Comparison of ENCODE assay signal across 11 cellular contexts in genomic region chr14:56199976-56200577, GRCh38.
DNase-seq lines count a peak whose midpoint lies in the region; ATAC-seq, FAIRE-seq and TF ChIP-seq lines count a peak whose summit lies in the region.
"Had no signal": no experiment of that assay in that cellular context is flagged by ENCODE, and none has a peak within 500 bp of the region (broad histone marks: within the 10 kb centered on the region; RNA-seq: fewer than 3 reads in every experiment).

No MANE protein-coding gene starts in this region.

- no peak for FAIRE-seq in RCC 7860 (lab: Jason Lieb, UNC)

- intact Hi-C loops in activated CD4-positive, alpha-beta T cell treated with anti-CD3 and anti-CD28 coated beads for 36 hours (cut with DNase I, micrococcal nuclease): no loop called here

- H3K27me3 Mint-ChIP-seq in activated CD4-positive, alpha-beta T cell treated with anti-CD3 and anti-CD28 coated beads for 36 hours: no peaks in the 10 kb centered on the region
- H3K27me3 Mint-ChIP-seq in endodermal cell (ENCODE audit: insufficient read depth): no peaks in the 10 kb centered on the region

- H3K27me3 ChIP-seq in AG04450 (ENCODE audit: control insufficient read depth, insufficient read depth, low read length) (no peaks in the 10 kb centered on the region), endodermal cell (ENCODE audit: control insufficient read depth, insufficient read depth, low read length, poor library complexity, severe bottlenecking) (no peaks in the 10 kb centered on the region)

- H3K4me1 ChIP-seq in endodermal cell (ENCODE audit: control insufficient read depth, insufficient read depth, low read length): no peaks in the 10 kb centered on the region

- H3K4me3 Mint-ChIP-seq in activated CD4-positive, alpha-beta T cell treated with anti-CD3 and anti-CD28 coated beads for 36 hours: no peak overlapping the region
- no peak overlapping the region for H3K4me3 Mint-ChIP-seq in endodermal cell
- H3K4me3 Mint-ChIP-seq: HFFc6 had no signal

- H3K27ac ChIP-seq in AG04450 (ENCODE audit: low read depth, low read length) (peak overlapping the region; percentile 85), endodermal cell (ENCODE audit: low read depth, low read length) (no peak overlapping the region)
- H3K27ac ChIP-seq: C4-2B had no signal

- H3K9ac ChIP-seq in endodermal cell (ENCODE audit: extremely low read depth, low read length, poor library complexity, severe bottlenecking): no peak overlapping the region

- no peaks in the 10 kb centered on the region for H3K36me3 Mint-ChIP-seq in activated CD4-positive, alpha-beta T cell treated with anti-CD3 and anti-CD28 coated beads for 36 hours (ENCODE audit: low read depth)
- no peaks in the 10 kb centered on the region for H3K36me3 Mint-ChIP-seq in endodermal cell (ENCODE audit: low read depth)

- TF ChIP-seq CTCF in AG04450 (IDR thresholded peaks at IDR 0.05; ENCODE audit: low read depth, low read length) (no peak), fibroblast of villous mesenchyme (IDR thresholded peaks at IDR 0.05; ENCODE audit: insufficient read depth, low read depth, low read length) (no peak), endodermal cell (conservative IDR thresholded peaks at IDR 0.05) (no peak)

- peak; percentile 57 for ATAC-seq in GM19467 (IDR thresholded peaks at IDR 0.05; ENCODE audit: unreplicated experiment)
- ATAC-seq in HG03139 (IDR thresholded peaks at IDR 0.05; ENCODE audit: unreplicated experiment): peak; percentile 53
- ATAC-seq in activated CD4-positive, alpha-beta T cell treated with anti-CD3 and anti-CD28 coated beads for 36 hours: no peak

- POLR2A ChIA-PET in AG04450 (lab: Yijun Ruan, JAX): no interaction called here
- POLR2A ChIA-PET in activated CD4-positive, alpha-beta T cell treated with anti-CD3 and anti-CD28 coated beads for 36 hours (lab: Charles Lee): no interaction called here

- H3K4me3 ChIP-seq in AG04450 (ENCODE audit: low read depth, low read length) (no peak overlapping the region), fibroblast of villous mesenchyme (ENCODE audit: low read depth, low read length) (no peak overlapping the region), endodermal cell (ENCODE audit: low read length) (no peak overlapping the region)

- no peaks in the 10 kb centered on the region for H3K36me3 ChIP-seq in endodermal cell (ENCODE audit: control insufficient read depth, insufficient read depth, low read length)

- no peak for DNase-seq in AG04450 (ENCODE audit: low read depth, low spot score)
- DNase-seq in fibroblast of villous mesenchyme (ENCODE audit: low read depth): peak; percentile 47
- no peak for DNase-seq in activated CD8-positive, alpha-beta memory T cell treated with anti-CD3 and anti-CD28 coated beads for 24 hours
- DNase-seq in activated CD4-positive, alpha-beta T cell treated with anti-CD3 and anti-CD28 coated beads for 36 hours: no peak
- no peak for DNase-seq in endodermal cell
- no peak for DNase-seq in RCC 7860 (ENCODE audit: low spot score)
- DNase-seq: HFFc6, NCI-H774 had no signal

- CTCF ChIA-PET in AG04450 (lab: Charles Lee): no interaction called here
- CTCF ChIA-PET in activated CD4-positive, alpha-beta T cell treated with anti-CD3 and anti-CD28 coated beads for 36 hours (lab: Charles Lee): no interaction called here

- no peaks in the 10 kb centered on the region for H3K9me3 Mint-ChIP-seq in activated CD4-positive, alpha-beta T cell treated with anti-CD3 and anti-CD28 coated beads for 36 hours (ENCODE audit: low read depth)
- no peaks in the 10 kb centered on the region for H3K9me3 Mint-ChIP-seq in endodermal cell
- H3K9me3 Mint-ChIP-seq: HFFc6 had no signal

- peaks cover 21% of the 10 kb centered on the region for H3K4me1 Mint-ChIP-seq in activated CD4-positive, alpha-beta T cell treated with anti-CD3 and anti-CD28 coated beads for 36 hours
- H3K4me1 Mint-ChIP-seq in endodermal cell: no peaks in the 10 kb centered on the region

- H3K9me3 ChIP-seq in AG04450 (ENCODE audit: control insufficient read depth, insufficient read depth, low read length) (no peaks in the 10 kb centered on the region), endodermal cell (ENCODE audit: control insufficient read depth, low read length) (peaks cover 6% of the 10 kb centered on the region)

- WGBS in endodermal cell (ENCODE audit: insufficient coverage in 1 of 2, insufficient read length in 1 of 2), 2 experiments: 91% methylated on average over 7 of the region's 7 CpGs; no CpG with 5 or more reads in 1 of the 2 experiments

- no peak overlapping the region for H3K27ac Mint-ChIP-seq in activated CD4-positive, alpha-beta T cell treated with anti-CD3 and anti-CD28 coated beads for 36 hours
- H3K27ac Mint-ChIP-seq in endodermal cell: no peak overlapping the region
- H3K27ac Mint-ChIP-seq: HFFc6 had no signal
